Comparison of ENCODE assay signal across 21 cellular contexts in the genomic region with DNA sequence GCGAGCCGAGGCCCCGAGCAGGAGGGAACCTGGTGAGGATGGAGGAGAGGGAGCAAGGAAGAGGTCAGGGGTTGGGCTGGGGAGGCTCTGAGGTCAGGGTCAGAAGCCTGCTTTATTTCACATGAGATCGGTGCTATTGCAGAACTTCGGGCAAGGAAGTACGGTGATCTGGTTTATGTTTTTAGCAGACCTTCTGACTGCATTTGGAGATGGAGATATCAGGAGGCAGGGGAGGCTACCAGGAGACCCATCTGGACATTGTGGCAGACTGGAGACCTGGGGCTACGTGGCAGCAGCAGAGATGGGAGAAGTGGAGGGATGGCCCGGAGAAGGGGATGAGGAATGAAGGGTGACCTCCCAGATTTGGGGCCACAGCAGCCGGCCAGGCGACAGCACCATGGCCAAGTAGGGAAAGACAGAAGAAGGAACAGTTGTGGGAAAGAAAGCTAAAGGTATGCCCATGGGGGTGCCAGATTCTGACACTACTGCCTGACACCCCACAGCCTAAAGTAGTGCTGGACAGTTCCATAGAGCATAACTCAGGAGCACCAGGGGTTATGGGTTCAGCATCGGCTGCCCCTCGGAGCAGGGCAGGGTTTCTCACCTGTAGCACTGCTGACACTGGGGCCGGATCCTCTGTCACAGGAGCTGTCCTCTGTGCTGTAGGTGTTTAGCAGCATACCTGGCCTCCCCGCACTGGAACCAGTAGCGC. TPM values are rescaled to one million over a fixed set of nuclear protein-coding genes. Genes with fewer than 3 reads are reported as not detected.
DNase-seq lines count a peak whose midpoint lies in the region; ATAC-seq and TF ChIP-seq lines count a peak whose summit lies in the region.
"Had no signal": no experiment of that assay in that cellular context is flagged by ENCODE, and none has a peak within 500 bp of the region (broad histone marks: within the 10 kb centered on the region; RNA-seq: fewer than 3 reads in every experiment).

No MANE protein-coding gene starts in this region.

- H2BK12ac ChIP-seq in mesenchymal stem cell (ENCODE audit: low read length in 2 of 2): no peak overlapping the region

- H3K4me3 Mint-ChIP-seq in GM23338 (no peak overlapping the region), glutamatergic neuron (ENCODE audit: unreplicated experiment) (peak overlapping the region; percentile 16), type B pancreatic cell (peak overlapping the region; percentile 12)

- peak; percentile 27 for ATAC-seq in GM23338
- no peak for ATAC-seq in GM21515 (IDR thresholded peaks at IDR 0.05; ENCODE audit: unreplicated experiment)
- ATAC-seq: HCT116, PC-3, Right ventricle myocardium inferior had no signal

- no peak overlapping the region for H2BK5ac ChIP-seq in mesenchymal stem cell (ENCODE audit: low read depth, low read length, poor library complexity, severe bottlenecking)

- no peaks in the 10 kb centered on the region for H3K9me3 ChIP-seq in SK-N-SH
- no peaks in the 10 kb centered on the region for H3K9me3 ChIP-seq in mesenchymal stem cell (ENCODE audit: control insufficient read depth, low read length)
- H3K9me3 ChIP-seq: BLaER1, MG63, SJCRH30 had no signal

- H4K20me1 ChIP-seq in GM23338 (replicated peaks; ENCODE audit: insufficient read depth): no peaks in the 10 kb centered on the region
- peaks cover 13% of the 10 kb centered on the region for H4K20me1 ChIP-seq in SK-N-SH (ENCODE audit: insufficient read depth)

- no peak overlapping the region for H3K4me3 ChIP-seq in GM23338
- no peak overlapping the region; a peak in 1 of 4 replicates for H3K4me3 ChIP-seq in SK-N-SH (ENCODE audit: low read depth in 2 of 2, low read length in 1 of 2)
- no peak overlapping the region for H3K4me3 ChIP-seq in mesenchymal stem cell (ENCODE audit: insufficient read depth in 1 of 2, low read depth in 1 of 2, low read length in 2 of 2)
- H3K4me3 ChIP-seq: BLaER1, MG63, SJCRH30 had no signal

- H3K9me3 Mint-ChIP-seq in GM23338: no peaks in the 10 kb centered on the region
- H3K9me3 Mint-ChIP-seq in glutamatergic neuron (ENCODE audit: unreplicated experiment): peaks cover 14% of the 10 kb centered on the region
- H3K9me3 Mint-ChIP-seq in type B pancreatic cell: no peaks in the 10 kb centered on the region

- no peak for DNase-seq in GM23338 (ENCODE audit: low spot score)
- DNase-seq in SK-N-SH: peak; percentile 86
- no peak for DNase-seq in glutamatergic neuron
- DNase-seq in type B pancreatic cell (ENCODE audit: extremely low spot score, unreplicated experiment): no peak
- DNase-seq in mesenchymal stem cell: no peak
- no peak for DNase-seq in activated CD8-positive, alpha-beta memory T cell treated with anti-CD3 and anti-CD28 coated beads, Interleukin-2, amount 50 U/mL, for 4 hours
- DNase-seq: CD4-positive, CD25-positive, alpha-beta regulatory T cell; KBM-7; MG63; NCI-H2029; NCI-H446; NCI-H524 treated with DMSO at 0.1 percent for 48 hours; NCI-H774; PC-3 had no signal

- POLR2A ChIA-PET in SK-N-SH (lab: Yijun Ruan, JAX): interaction anchor here (0.9 to 10.4 kb wide), 9 partner anchors 10 to 155 kb away, joined by 3 to 125 read pairs (median 3); no protein-coding TSS in a partner anchor

- H3K36me3 Mint-ChIP-seq in GM23338 (ENCODE audit: low read depth) (no peaks in the 10 kb centered on the region), glutamatergic neuron (ENCODE audit: unreplicated experiment) (peaks cover 9% of the 10 kb centered on the region), type B pancreatic cell (peaks cover 13% of the 10 kb centered on the region)
- H3K36me3 Mint-ChIP-seq: CD4-positive, CD25-positive, alpha-beta regulatory T cell had no signal

- no peak overlapping the region for H3K23ac ChIP-seq in mesenchymal stem cell (ENCODE audit: low read length in 2 of 2)

- TF ChIP-seq RAD21 in SK-N-SH (IDR thresholded peaks at IDR 0.05; ENCODE audit: low read length): peak; percentile 48

- H2AK5ac ChIP-seq in mesenchymal stem cell (ENCODE audit: low read length, severe bottlenecking): no peak overlapping the region

- H3K14ac ChIP-seq in mesenchymal stem cell (ENCODE audit: low read length in 2 of 2): no peak overlapping the region

- H3K79me2 ChIP-seq in GM23338 (replicated peaks; ENCODE audit: insufficient read depth) (no peaks in the 10 kb centered on the region), SK-N-SH (ENCODE audit: insufficient read depth) (0 out of 2 replicates have a peak, but pooled peaks cover 7% of the 10 kb centered on the region)

- H3K27me3 Mint-ChIP-seq in GM23338 (ENCODE audit: insufficient read depth, low read depth, poor library complexity): peaks cover 13% of the 10 kb centered on the region
- H3K27me3 Mint-ChIP-seq in glutamatergic neuron (ENCODE audit: unreplicated experiment): peaks cover 26% of the 10 kb centered on the region
- peaks cover 11% of the 10 kb centered on the region for H3K27me3 Mint-ChIP-seq in type B pancreatic cell

- no peak overlapping the region for H4K91ac ChIP-seq in mesenchymal stem cell (ENCODE audit: low read length)

- H3K4me2 ChIP-seq in GM23338 (no peak overlapping the region), SK-N-SH (no peak overlapping the region), mesenchymal stem cell (ENCODE audit: low read length, poor library complexity, severe bottlenecking) (no peak overlapping the region)
- H3K4me2 ChIP-seq: BLaER1 had no signal

- peak in 1 of 2 experiments; percentile 99; a peak in 2 of 4 replicates for TF ChIP-seq EP300 in SK-N-SH (IDR thresholded peaks at IDR 0.05; ENCODE audit: borderline replicate concordance in 1 of 2, low read depth in 1 of 2, low read length in 1 of 2)

- 72% methylated on average over 15 of the region's 15 CpGs for WGBS in SK-N-SH (ENCODE audit: low lambda C conversion rate)
- WGBS in mesenchymal stem cell: 49% methylated on average over 15 of the region's 15 CpGs

- H2AFZ ChIP-seq in GM23338 (no peak overlapping the region), SK-N-SH (ENCODE audit: low read depth) (no peak overlapping the region), mesenchymal stem cell (ENCODE audit: low read depth, low read length) (no peak overlapping the region)

- H3K27me3 ChIP-seq in GM23338 (ENCODE audit: insufficient read depth): peaks cover 12% of the 10 kb centered on the region
- no peaks in the 10 kb centered on the region for H3K27me3 ChIP-seq in SK-N-SH (ENCODE audit: insufficient read depth)
- H3K27me3 ChIP-seq in mesenchymal stem cell (ENCODE audit: control insufficient read depth in 1 of 2, insufficient read depth in 1 of 2, low read length in 2 of 2): peaks cover 86 to 93% of the 10 kb centered on the region in 2 experiments
- H3K27me3 ChIP-seq: SJCRH30 had no signal

- no peaks in the 10 kb centered on the region for H3K4me1 ChIP-seq in GM23338 (ENCODE audit: insufficient read depth)
- H3K4me1 ChIP-seq in SK-N-SH (ENCODE audit: control insufficient read depth in 1 of 2, insufficient read depth in 2 of 2, low read depth in 1 of 2, low read length in 1 of 2): peaks cover 0 to 91% of the 10 kb centered on the region in 2 experiments; a peak in 2 of 4 replicates
- H3K4me1 ChIP-seq in mesenchymal stem cell (ENCODE audit: control insufficient read depth, insufficient read depth, low read depth, low read length): no peaks in the 10 kb centered on the region
- H3K4me1 ChIP-seq: SJCRH30 had no signal

- H3K9me2 ChIP-seq in GM23338 (ENCODE audit: insufficient read depth) (no peaks in the 10 kb centered on the region), SK-N-SH (no peaks in the 10 kb centered on the region)

- H3F3A ChIP-seq in GM23338 (replicated peaks; ENCODE audit: low read depth) (no peaks in the 10 kb centered on the region), SK-N-SH (replicated peaks; ENCODE audit: insufficient read depth) (no peaks in the 10 kb centered on the region)

- H3K79me1 ChIP-seq in mesenchymal stem cell (replicated peaks; ENCODE audit: low read length, poor library complexity, severe bottlenecking): no peaks in the 10 kb centered on the region

- H3K27ac Mint-ChIP-seq in GM23338 (no peak overlapping the region), glutamatergic neuron (ENCODE audit: unreplicated experiment) (no peak overlapping the region), type B pancreatic cell (peak overlapping the region; percentile 69)
- H3K27ac Mint-ChIP-seq: CD4-positive, CD25-positive, alpha-beta regulatory T cell had no signal

- no peak overlapping the region for H3K9ac ChIP-seq in SK-N-SH
- no peak overlapping the region for H3K9ac ChIP-seq in mesenchymal stem cell (ENCODE audit: low read length)
- H3K9ac ChIP-seq: BLaER1 had no signal

- H3K4me1 Mint-ChIP-seq in GM23338 (peaks cover 4% of the 10 kb centered on the region; the same call in 2 of the 3 replicates), glutamatergic neuron (ENCODE audit: low read depth, unreplicated experiment) (peaks cover 40% of the 10 kb centered on the region), type B pancreatic cell (ENCODE audit: unreplicated experiment) (peaks cover 33% of the 10 kb centered on the region)
- H3K4me1 Mint-ChIP-seq: CD4-positive, CD25-positive, alpha-beta regulatory T cell had no signal

- H3K4ac ChIP-seq in mesenchymal stem cell (ENCODE audit: low read depth in 1 of 2, low read length in 2 of 2): no peak overlapping the region

- no peak overlapping the region for H3K18ac ChIP-seq in mesenchymal stem cell (ENCODE audit: low read depth in 1 of 2, low read length in 2 of 2)

- H3K36me3 ChIP-seq in GM23338 (ENCODE audit: insufficient read depth) (no peaks in the 10 kb centered on the region), SK-N-SH (replicated peaks in 1 of 2; ENCODE audit: control insufficient read depth in 1 of 2, insufficient read depth in 2 of 2, low read length in 1 of 2) (peaks cover 0 to 4% of the 10 kb centered on the region in 2 experiments), mesenchymal stem cell (ENCODE audit: control insufficient read depth in 1 of 2, insufficient read depth in 2 of 2, low read depth in 1 of 2, low read length in 2 of 2) (no peaks in the 10 kb centered on the region)
- H3K36me3 ChIP-seq: BLaER1, MG63, SJCRH30 had no signal

- no peak overlapping the region for H4K8ac ChIP-seq in mesenchymal stem cell (ENCODE audit: low read length)

- TF ChIP-seq CTCF in GM23338 (conservative IDR thresholded peaks at IDR 0.05; ENCODE audit: low read depth in 2 of 2) (no peak), SK-N-SH (IDR thresholded peaks at IDR 0.05) (no peak), glutamatergic neuron (IDR thresholded peaks at IDR 0.05; ENCODE audit: partially characterized antibody, unreplicated experiment) (no peak), type B pancreatic cell (conservative IDR thresholded peaks at IDR 0.05) (no peak)

- H3K27ac ChIP-seq in GM23338 (ENCODE audit: low read depth) (no peak overlapping the region), SK-N-SH (ENCODE audit: low read depth in 2 of 2, low read length in 1 of 2) (peak overlapping the region in 1 of 2 experiments; percentile 97; a peak in 2 of 4 replicates), mesenchymal stem cell (ENCODE audit: low read length, poor library complexity, severe bottlenecking) (no peak overlapping the region)
- H3K27ac ChIP-seq: BLaER1, SJCRH30 had no signal

- CTCF ChIA-PET in SK-N-SH (lab: Yijun Ruan, JAX): interaction anchor here (0.7 to 6.8 kb wide), 18 partner anchors 9 to 771 kb away, joined by 3 to 60 read pairs (median 4); no protein-coding TSS in a partner anchor

- H2BK15ac ChIP-seq in mesenchymal stem cell (ENCODE audit: low read depth, poor library complexity, severe bottlenecking): no peak overlapping the region

- no peak overlapping the region for H2BK120ac ChIP-seq in mesenchymal stem cell (ENCODE audit: low read depth, low read length)

RNA-seq across cellular contexts. Expression of a gene that starts 7.4 kb away (rescaled TPM):
- 4.0 and 4.1 TPM in 2 replicates for total RNA-seq in GM23338 (2014; rRNA removed; shearing (Covaris generic))
- polyA plus RNA-seq in GM23338 (2016; fragmentation: Nextera tagmentation; extraction: Ambion mirVana) (1.6 and 1.9 TPM in 2 replicates), SK-N-SH (2012; rRNA removed) (12.4 and 13.2 TPM in 2 replicates)
- 9.9 and 16.7 TPM in 2 replicates for polyA plus RNA-seq in SK-N-SH (2012; cell fraction: cytosol; rRNA removed)
- 7.9 and 9.8 TPM in 2 replicates for polyA plus RNA-seq in SK-N-SH (2012; cell fraction: nucleus; rRNA removed)
- total RNA-seq in glutamatergic neuron (ENCODE audit: unreplicated experiment) (105 TPM), type B pancreatic cell (ENCODE audit: low replicate concordance) (27.5 and 32.1 TPM in 2 replicates)
- 0.04 TPM for polyA plus RNA-seq in mesenchymal stem cell (2013, experiment 1 of 2)
- polyA plus RNA-seq in mesenchymal stem cell (2013, experiment 2 of 2): 0.03 TPM
- total RNA-seq: CD4-positive, CD25-positive, alpha-beta regulatory T cell; HT1080; LHCN-M2; Right ventricle myocardium inferior had no signal
- polyA plus RNA-seq: CD4-positive, CD25-positive, alpha-beta regulatory T cell had no signal
